ENCODE assay signal across 1 cellular context in the genomic region with DNA sequence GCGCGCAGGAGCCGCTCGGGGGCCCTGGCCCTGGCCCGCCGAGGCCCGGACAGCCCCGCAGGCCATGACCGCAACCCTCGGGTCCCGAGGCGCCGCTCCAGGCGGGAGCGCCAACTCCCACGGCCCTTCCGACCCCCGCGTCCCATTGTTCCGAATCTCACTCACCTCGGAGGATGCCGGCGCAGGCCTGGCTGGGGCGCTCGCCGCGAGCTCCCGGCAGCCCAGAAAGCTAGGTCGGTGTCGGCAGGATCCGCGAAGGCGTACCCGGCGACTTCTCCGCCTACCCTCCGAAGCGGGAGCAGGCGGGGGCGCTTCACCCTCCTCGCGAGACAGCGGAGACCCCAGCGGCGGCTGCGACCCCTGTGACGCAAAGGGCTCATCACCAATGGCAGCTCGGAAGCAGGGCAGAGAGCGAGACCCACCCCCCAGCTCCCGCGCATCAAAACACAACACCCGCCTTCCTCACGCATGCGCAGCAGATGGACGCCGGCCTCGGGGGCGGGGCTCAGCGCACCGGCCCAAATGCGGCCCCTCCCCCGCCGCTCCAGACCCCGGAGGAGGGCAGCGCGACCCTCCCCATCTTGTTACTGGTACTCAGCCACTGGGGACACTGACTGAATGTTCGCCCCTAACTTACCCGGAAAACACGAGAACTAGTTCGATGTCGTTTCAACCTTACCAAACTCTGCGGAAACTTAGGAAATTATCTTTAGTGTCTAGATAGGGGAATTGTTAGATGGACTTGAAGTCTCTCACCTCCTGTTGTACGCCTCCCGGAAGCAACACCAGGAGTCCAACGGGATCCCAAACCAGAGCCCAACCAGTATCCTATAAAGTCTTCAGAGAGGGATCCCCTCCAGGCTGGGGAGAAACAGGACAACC.
TF ChIP-seq lines count a peak whose summit lies in the region.

No MANE protein-coding gene starts in this region.

TF ChIP-seq in HepG2, 621 proteins besides CTCF, POLR2A, EP300 and RAD21 (continued from another document and continues in another):
- TF ChIP-seq, protein P1, sequence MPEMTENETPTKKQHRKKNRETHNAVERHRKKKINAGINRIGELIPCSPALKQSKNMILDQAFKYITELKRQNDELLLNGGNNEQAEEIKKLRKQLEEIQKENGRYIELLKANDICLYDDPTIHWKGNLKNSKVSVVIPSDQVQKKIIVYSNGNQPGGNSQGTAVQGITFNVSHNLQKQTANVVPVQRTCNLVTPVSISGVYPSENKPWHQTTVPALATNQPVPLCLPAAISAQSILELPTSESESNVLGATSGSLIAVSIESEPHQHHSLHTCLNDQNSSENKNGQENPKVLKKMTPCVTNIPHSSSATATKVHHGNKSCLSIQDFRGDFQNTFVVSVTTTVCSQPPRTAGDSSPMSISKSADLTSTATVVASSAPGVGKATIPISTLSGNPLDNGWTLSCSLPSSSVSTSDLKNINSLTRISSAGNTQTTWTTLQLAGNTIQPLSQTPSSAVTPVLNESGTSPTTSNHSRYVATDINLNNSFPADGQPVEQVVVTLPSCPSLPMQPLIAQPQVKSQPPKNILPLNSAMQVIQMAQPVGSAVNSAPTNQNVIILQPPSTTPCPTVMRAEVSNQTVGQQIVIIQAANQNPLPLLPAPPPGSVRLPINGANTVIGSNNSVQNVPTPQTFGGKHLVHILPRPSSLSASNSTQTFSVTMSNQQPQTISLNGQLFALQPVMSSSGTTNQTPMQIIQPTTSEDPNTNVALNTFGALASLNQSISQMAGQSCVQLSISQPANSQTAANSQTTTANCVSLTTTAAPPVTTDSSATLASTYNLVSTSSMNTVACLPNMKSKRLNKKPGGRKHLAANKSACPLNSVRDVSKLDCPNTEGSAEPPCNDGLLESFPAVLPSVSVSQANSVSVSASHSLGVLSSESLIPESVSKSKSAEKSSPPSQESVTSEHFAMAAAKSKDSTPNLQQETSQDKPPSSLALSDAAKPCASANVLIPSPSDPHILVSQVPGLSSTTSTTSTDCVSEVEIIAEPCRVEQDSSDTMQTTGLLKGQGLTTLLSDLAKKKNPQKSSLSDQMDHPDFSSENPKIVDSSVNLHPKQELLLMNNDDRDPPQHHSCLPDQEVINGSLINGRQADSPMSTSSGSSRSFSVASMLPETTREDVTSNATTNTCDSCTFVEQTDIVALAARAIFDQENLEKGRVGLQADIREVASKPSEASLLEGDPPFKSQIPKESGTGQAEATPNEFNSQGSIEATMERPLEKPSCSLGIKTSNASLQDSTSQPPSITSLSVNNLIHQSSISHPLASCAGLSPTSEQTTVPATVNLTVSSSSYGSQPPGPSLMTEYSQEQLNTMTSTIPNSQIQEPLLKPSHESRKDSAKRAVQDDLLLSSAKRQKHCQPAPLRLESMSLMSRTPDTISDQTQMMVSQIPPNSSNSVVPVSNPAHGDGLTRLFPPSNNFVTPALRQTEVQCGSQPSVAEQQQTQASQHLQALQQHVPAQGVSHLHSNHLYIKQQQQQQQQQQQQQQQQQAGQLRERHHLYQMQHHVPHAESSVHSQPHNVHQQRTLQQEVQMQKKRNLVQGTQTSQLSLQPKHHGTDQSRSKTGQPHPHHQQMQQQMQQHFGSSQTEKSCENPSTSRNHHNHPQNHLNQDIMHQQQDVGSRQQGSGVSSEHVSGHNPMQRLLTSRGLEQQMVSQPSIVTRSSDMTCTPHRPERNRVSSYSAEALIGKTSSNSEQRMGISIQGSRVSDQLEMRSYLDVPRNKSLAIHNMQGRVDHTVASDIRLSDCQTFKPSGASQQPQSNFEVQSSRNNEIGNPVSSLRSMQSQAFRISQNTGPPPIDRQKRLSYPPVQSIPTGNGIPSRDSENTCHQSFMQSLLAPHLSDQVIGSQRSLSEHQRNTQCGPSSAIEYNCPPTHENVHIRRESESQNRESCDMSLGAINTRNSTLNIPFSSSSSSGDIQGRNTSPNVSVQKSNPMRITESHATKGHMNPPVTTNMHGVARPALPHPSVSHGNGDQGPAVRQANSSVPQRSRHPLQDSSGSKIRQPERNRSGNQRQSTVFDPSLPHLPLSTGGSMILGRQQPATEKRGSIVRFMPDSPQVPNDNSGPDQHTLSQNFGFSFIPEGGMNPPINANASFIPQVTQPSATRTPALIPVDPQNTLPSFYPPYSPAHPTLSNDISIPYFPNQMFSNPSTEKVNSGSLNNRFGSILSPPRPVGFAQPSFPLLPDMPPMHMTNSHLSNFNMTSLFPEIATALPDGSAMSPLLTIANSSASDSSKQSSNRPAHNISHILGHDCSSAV (CRISPR knock-in tag; IDR thresholded peaks at IDR 0.05; ENCODE audit: borderline replicate concordance): no peak
- 0 out of 2 replicates have a peak, but pooled peaks have one; percentile 20 for TF ChIP-seq HNF4A (CRISPR knock-in tag; IDR thresholded peaks at IDR 0.05)
- no peak for TF ChIP-seq CAMTA2 (CRISPR knock-in tag; IDR thresholded peaks at IDR 0.05; ENCODE audit: borderline replicate concordance)
- no peak for TF ChIP-seq MAF1 (CRISPR knock-in tag; IDR thresholded peaks at IDR 0.05; ENCODE audit: borderline replicate concordance)
- no peak for TF ChIP-seq SMYD3 (CRISPR knock-in tag; IDR thresholded peaks at IDR 0.05)
- no peak for TF ChIP-seq GLI4 (CRISPR knock-in tag; IDR thresholded peaks at IDR 0.05; ENCODE audit: borderline replicate concordance)
- TF ChIP-seq ATF7-NPFF (CRISPR knock-in tag; IDR thresholded peaks at IDR 0.05; ENCODE audit: low read depth): peak; percentile 78
- TF ChIP-seq KDM5B (CRISPR knock-in tag; IDR thresholded peaks at IDR 0.05; ENCODE audit: borderline replicate concordance): peak; percentile 63; the same call in 1 of the 2 replicates
- TF ChIP-seq, protein P2, sequence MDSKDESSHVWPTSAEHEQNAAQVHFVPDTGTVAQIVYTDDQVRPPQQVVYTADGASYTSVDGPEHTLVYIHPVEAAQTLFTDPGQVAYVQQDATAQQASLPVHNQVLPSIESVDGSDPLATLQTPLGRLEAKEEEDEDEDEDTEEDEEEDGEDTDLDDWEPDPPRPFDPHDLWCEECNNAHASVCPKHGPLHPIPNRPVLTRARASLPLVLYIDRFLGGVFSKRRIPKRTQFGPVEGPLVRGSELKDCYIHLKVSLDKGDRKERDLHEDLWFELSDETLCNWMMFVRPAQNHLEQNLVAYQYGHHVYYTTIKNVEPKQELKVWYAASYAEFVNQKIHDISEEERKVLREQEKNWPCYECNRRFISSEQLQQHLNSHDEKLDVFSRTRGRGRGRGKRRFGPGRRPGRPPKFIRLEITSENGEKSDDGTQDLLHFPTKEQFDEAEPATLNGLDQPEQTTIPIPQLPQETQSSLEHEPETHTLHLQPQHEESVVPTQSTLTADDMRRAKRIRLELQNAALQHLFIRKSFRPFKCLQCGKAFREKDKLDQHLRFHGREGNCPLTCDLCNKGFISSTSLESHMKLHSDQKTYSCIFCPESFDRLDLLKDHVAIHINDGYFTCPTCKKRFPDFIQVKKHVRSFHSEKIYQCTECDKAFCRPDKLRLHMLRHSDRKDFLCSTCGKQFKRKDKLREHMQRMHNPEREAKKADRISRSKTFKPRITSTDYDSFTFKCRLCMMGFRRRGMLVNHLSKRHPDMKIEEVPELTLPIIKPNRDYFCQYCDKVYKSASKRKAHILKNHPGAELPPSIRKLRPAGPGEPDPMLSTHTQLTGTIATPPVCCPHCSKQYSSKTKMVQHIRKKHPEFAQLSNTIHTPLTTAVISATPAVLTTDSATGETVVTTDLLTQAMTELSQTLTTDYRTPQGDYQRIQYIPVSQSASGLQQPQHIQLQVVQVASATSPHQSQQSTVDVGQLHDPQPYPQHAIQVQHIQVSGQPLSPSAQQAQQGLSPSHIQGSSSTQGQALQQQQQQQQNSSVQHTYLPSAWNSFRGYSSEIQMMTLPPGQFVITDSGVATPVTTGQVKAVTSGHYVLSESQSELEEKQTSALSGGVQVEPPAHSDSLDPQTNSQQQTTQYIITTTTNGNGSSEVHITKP (CRISPR knock-in tag; IDR thresholded peaks at IDR 0.05; ENCODE audit: low read depth): no peak
- TF ChIP-seq, protein P3, sequence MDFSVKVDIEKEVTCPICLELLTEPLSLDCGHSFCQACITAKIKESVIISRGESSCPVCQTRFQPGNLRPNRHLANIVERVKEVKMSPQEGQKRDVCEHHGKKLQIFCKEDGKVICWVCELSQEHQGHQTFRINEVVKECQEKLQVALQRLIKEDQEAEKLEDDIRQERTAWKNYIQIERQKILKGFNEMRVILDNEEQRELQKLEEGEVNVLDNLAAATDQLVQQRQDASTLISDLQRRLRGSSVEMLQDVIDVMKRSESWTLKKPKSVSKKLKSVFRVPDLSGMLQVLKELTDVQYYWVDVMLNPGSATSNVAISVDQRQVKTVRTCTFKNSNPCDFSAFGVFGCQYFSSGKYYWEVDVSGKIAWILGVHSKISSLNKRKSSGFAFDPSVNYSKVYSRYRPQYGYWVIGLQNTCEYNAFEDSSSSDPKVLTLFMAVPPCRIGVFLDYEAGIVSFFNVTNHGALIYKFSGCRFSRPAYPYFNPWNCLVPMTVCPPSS (IDR thresholded peaks at IDR 0.05): no peak
- no peak for TF ChIP-seq ZNF552 (CRISPR knock-in tag; IDR thresholded peaks at IDR 0.05; ENCODE audit: borderline replicate concordance)
- no peak for TF ChIP-seq ZNF33A (CRISPR knock-in tag; IDR thresholded peaks at IDR 0.05; ENCODE audit: borderline replicate concordance)
- TF ChIP-seq HMGA1 (CRISPR knock-in tag; conservative IDR thresholded peaks at IDR 0.05): no peak
- TF ChIP-seq ATF7 (IDR thresholded peaks at IDR 0.05): no peak
- TF ChIP-seq ATF7 (CRISPR knock-in tag; IDR thresholded peaks at IDR 0.05): no peak
- no peak for TF ChIP-seq CBX1 (IDR thresholded peaks at IDR 0.05; ENCODE audit: low read depth)
- no peak for TF ChIP-seq ZNF446 (CRISPR knock-in tag; IDR thresholded peaks at IDR 0.05)
- TF ChIP-seq ZFP41 (CRISPR knock-in tag; IDR thresholded peaks at IDR 0.05; ENCODE audit: borderline replicate concordance): no peak
- TF ChIP-seq MEIS2 (CRISPR knock-in tag; IDR thresholded peaks at IDR 0.05): peak; percentile 50
- TF ChIP-seq TCF7L2 (IDR thresholded peaks at IDR 0.05; ENCODE audit: low read depth, low read length): no peak
- TF ChIP-seq PHF8 (CRISPR knock-in tag; IDR thresholded peaks at IDR 0.05): peak; percentile 91
- TF ChIP-seq NR2F6 (IDR thresholded peaks at IDR 0.05): no peak
- peak; percentile 71 for TF ChIP-seq NR2F6 (CRISPR knock-in tag; IDR thresholded peaks at IDR 0.05)
- TF ChIP-seq, protein P4, sequence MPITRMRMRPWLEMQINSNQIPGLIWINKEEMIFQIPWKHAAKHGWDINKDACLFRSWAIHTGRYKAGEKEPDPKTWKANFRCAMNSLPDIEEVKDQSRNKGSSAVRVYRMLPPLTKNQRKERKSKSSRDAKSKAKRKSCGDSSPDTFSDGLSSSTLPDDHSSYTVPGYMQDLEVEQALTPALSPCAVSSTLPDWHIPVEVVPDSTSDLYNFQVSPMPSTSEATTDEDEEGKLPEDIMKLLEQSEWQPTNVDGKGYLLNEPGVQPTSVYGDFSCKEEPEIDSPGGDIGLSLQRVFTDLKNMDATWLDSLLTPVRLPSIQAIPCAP (CRISPR knock-in tag; IDR thresholded peaks at IDR 0.05; ENCODE audit: low read depth): no peak
- TF ChIP-seq ZNF317 (CRISPR knock-in tag; IDR thresholded peaks at IDR 0.05): no peak
- TF ChIP-seq SRF (IDR thresholded peaks at IDR 0.05; ENCODE audit: low read depth, low read length): no peak
- TF ChIP-seq ZNF607 (CRISPR knock-in tag; IDR thresholded peaks at IDR 0.05; ENCODE audit: borderline replicate concordance): peak; percentile 18
- TF ChIP-seq SIN3A (IDR thresholded peaks at IDR 0.05; ENCODE audit: borderline replicate concordance, low read depth, low read length): peak; percentile 83; the same call in 1 of the 2 replicates
- TF ChIP-seq CCAR2 (optimal IDR thresholded peaks at IDR 0.05; ENCODE audit: low read depth, low read length): no peak
- no peak for TF ChIP-seq ZNF672 (CRISPR knock-in tag; IDR thresholded peaks at IDR 0.05)
- TF ChIP-seq SMAD9 (CRISPR knock-in tag; IDR thresholded peaks at IDR 0.05): no peak
- TF ChIP-seq, protein P5, sequence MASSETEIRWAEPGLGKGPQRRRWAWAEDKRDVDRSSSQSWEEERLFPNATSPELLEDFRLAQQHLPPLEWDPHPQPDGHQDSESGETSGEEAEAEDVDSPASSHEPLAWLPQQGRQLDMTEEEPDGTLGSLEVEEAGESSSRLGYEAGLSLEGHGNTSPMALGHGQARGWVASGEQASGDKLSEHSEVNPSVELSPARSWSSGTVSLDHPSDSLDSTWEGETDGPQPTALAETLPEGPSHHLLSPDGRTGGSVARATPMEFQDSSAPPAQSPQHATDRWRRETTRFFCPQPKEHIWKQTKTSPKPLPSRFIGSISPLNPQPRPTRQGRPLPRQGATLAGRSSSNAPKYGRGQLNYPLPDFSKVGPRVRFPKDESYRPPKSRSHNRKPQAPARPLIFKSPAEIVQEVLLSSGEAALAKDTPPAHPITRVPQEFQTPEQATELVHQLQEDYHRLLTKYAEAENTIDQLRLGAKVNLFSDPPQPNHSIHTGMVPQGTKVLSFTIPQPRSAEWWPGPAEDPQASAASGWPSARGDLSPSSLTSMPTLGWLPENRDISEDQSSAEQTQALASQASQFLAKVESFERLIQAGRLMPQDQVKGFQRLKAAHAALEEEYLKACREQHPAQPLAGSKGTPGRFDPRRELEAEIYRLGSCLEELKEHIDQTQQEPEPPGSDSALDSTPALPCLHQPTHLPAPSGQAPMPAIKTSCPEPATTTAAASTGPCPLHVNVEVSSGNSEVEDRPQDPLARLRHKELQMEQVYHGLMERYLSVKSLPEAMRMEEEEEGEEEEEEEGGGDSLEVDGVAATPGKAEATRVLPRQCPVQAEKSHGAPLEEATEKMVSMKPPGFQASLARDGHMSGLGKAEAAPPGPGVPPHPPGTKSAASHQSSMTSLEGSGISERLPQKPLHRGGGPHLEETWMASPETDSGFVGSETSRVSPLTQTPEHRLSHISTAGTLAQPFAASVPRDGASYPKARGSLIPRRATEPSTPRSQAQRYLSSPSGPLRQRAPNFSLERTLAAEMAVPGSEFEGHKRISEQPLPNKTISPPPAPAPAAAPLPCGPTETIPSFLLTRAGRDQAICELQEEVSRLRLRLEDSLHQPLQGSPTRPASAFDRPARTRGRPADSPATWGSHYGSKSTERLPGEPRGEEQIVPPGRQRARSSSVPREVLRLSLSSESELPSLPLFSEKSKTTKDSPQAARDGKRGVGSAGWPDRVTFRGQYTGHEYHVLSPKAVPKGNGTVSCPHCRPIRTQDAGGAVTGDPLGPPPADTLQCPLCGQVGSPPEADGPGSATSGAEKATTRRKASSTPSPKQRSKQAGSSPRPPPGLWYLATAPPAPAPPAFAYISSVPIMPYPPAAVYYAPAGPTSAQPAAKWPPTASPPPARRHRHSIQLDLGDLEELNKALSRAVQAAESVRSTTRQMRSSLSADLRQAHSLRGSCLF (CRISPR knock-in tag; IDR thresholded peaks at IDR 0.05; ENCODE audit: borderline replicate concordance): no peak
- TF ChIP-seq ZBTB38 (CRISPR knock-in tag; IDR thresholded peaks at IDR 0.05): peak; percentile 40; the same call in 1 of the 2 replicates
- no peak for TF ChIP-seq ZNF749 (CRISPR knock-in tag; IDR thresholded peaks at IDR 0.05; ENCODE audit: borderline replicate concordance)
- peak; percentile 72; the same call in 1 of the 2 replicates for TF ChIP-seq KDM5A (IDR thresholded peaks at IDR 0.05; ENCODE audit: borderline replicate concordance, low read length)
- TF ChIP-seq, protein P6, sequence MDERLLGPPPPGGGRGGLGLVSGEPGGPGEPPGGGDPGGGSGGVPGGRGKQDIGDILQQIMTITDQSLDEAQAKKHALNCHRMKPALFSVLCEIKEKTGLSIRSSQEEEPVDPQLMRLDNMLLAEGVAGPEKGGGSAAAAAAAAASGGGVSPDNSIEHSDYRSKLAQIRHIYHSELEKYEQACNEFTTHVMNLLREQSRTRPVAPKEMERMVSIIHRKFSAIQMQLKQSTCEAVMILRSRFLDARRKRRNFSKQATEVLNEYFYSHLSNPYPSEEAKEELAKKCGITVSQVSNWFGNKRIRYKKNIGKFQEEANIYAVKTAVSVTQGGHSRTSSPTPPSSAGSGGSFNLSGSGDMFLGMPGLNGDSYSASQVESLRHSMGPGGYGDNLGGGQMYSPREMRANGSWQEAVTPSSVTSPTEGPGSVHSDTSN (CRISPR knock-in tag; IDR thresholded peaks at IDR 0.05): no peak
- TF ChIP-seq ZSCAN30 (CRISPR knock-in tag; IDR thresholded peaks at IDR 0.05): no peak
- no peak for TF ChIP-seq ARNTL (CRISPR knock-in tag; IDR thresholded peaks at IDR 0.05)
- TF ChIP-seq GTF2F1 (IDR thresholded peaks at IDR 0.05; ENCODE audit: low read length): no peak
